In the genomic region with DNA sequence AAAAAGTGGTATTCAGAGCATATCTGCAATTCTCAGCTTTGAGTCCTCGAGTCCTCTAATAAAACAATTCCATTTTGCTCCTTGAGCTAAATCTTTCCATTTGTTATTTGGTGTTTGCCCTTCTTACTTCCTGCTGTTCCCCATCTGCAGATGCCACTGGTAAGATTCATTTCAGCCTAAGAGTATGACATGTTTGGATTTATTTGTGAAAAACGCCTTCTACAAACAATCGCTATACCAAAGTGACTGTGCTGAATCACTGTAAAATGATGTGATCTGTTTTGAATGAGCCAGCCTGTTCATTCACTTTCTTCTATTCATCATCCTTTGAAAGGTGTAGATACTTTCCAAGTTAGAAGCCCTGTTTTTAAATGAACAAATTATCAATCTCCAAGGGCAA, we compare ENCODE assay signal across 18 cellular contexts. TPM values are rescaled to one million over a fixed set of nuclear protein-coding genes. Genes with fewer than 3 reads are reported as not detected.
DNase-seq lines count a peak whose midpoint lies in the region; ATAC-seq and TF ChIP-seq lines count a peak whose summit lies in the region.
"Had no signal": no experiment of that assay in that cellular context is flagged by ENCODE, and none has a peak within 500 bp of the region (broad histone marks: within the 10 kb centered on the region; RNA-seq: fewer than 3 reads in every experiment).

No MANE protein-coding gene starts in this region.

- CTCF ChIA-PET in GM10248 (lab: Yijun Ruan, JAX), result no interaction called here

- H3K4me3 ChIP-seq in brain microvascular endothelial cell (ENCODE audit: low read depth, low read length), result no peak overlapping the region
- H3K4me3 ChIP-seq in right atrium auricular region, result no peak overlapping the region
- H3K4me3 ChIP-seq: thyroid gland had no signal

- H3K27me3 ChIP-seq in brain microvascular endothelial cell (replicated peaks) (no peaks in the 10 kb centered on the region), right atrium auricular region (no peaks in the 10 kb centered on the region)
- H3K27me3 ChIP-seq: thyroid gland had no signal

- intact Hi-C loops in left colon (cut with DNase I, micrococcal nuclease), result no loop called here

- no peaks in the 10 kb centered on the region for H3K36me3 ChIP-seq in brain microvascular endothelial cell (replicated peaks)
- no peaks in the 10 kb centered on the region for H3K36me3 ChIP-seq in right atrium auricular region
- H3K36me3 ChIP-seq: thyroid gland had no signal

- H3K4me1 ChIP-seq in right atrium auricular region, result no peaks in the 10 kb centered on the region

- ATAC-seq in left colon, result peak; percentile 40
- ATAC-seq: right cardiac atrium had no signal

- peak overlapping the region; percentile 24 for H3K27ac ChIP-seq in brain microvascular endothelial cell
- H3K27ac ChIP-seq in right atrium auricular region, result no peak overlapping the region
- H3K27ac ChIP-seq: thyroid gland had no signal

- no peaks in the 10 kb centered on the region for H3K9me3 ChIP-seq in right atrium auricular region
- H3K9me3 ChIP-seq: thyroid gland had no signal

- in situ Hi-C loops in brain microvascular endothelial cell (cut with HindIII; ENCODE audit: low pct_ligation_motif_present, low sequenced_read_pairs), result no loop called here

- no peak for TF ChIP-seq CTCF in brain microvascular endothelial cell (IDR thresholded peaks at IDR 0.05; ENCODE audit: low read depth, low read length, missing control alignments)
- no peak for TF ChIP-seq CTCF in GM10248 (IDR thresholded peaks at IDR 0.05; ENCODE audit: control extremely low read depth, extremely low read depth, low read depth, missing control alignments)
- no peak for TF ChIP-seq CTCF in right atrium auricular region (IDR thresholded peaks at IDR 0.05)

- POLR2A ChIA-PET in GM10248 (lab: Yijun Ruan, JAX), result no interaction called here

- peak; percentile 17 for DNase-seq in AG20443 (ENCODE audit: low spot score)
- peak; percentile 82 for DNase-seq in NCI-H1436 treated with DMSO at 0.1 percent for 48 hours (lab: John Stamatoyannopoulos, UW)
- no peak for DNase-seq in brain microvascular endothelial cell
- DNase-seq in left colon, result no peak
- no peak for DNase-seq in GM10248 (ENCODE audit: extremely low spot score)
- DNase-seq in DMS79 (lab: John Stamatoyannopoulos, UW), result no peak
- DNase-seq in right atrium auricular region (ENCODE audit: low spot score), result no peak
- DNase-seq in SKM-1 (lab: John Stamatoyannopoulos, UW; ENCODE audit: unreplicated experiment), result no peak
- DNase-seq: activated B cell treated with CpG ODN at 0.5 μM for 24 hours; activated naive CD4-positive, alpha-beta T cell treated with Interleukin-2 at 50 U/mL for 16 hours; DND-41; KBM-7; NCI-H510A; right cardiac atrium; stimulated activated CD4-positive, alpha-beta T cell treated with anti-CD3 and anti-CD28 coated beads, Interleukin-4, amount 100 ng/mL, for 24 hours; thyroid gland had no signal

RNA-seq across cellular contexts. Expression of a gene that starts 27.7 kb away (rescaled TPM):
- total RNA-seq in left colon, result under 1 TPM in 1 of 2 donors, not detected in 1; 0.11 TPM
- under 1 TPM; 0.04 to 0.28 TPM for total RNA-seq in right atrium auricular region
- total RNA-seq: activated B cell treated with CpG ODN at 0.5 μM for 24 hours; B cell; T-helper 1 cell treated with Interleukin-12 subunit alpha and Interleukin-12 subunit beta and Interleukin-4 antibody, amounts not matched to agents 30 ng/mL and 1 ng/mL, for 36 hours had no signal

RNA-seq across cellular contexts. Expression of a gene that starts 27.9 kb away (rescaled TPM):
- total RNA-seq in left colon (10 to 100 TPM; 44.1 to 58.2 TPM), right atrium auricular region (10 to 100 TPM; 24.1 to 30.0 TPM)

Comparison
In these comparisons a context has a peak if more than half of its experiments do, and no peak if none do; other contexts are left out.
1. DNase-seq: peak in AG20443 (single experiment) and NCI-H1436 treated with DMSO at 0.1 percent for 48 hours (single experiment); none in brain microvascular endothelial cell (single experiment), left colon (0 of 2), GM10248 (single experiment), DMS79 (single experiment), right atrium auricular region (single experiment) and SKM-1 (single experiment).